Comparison of ENCODE assay signal across 27 cellular contexts in genomic region chr4:151519728-151520415, GRCh38.
"Had no signal": no experiment of that assay in that cellular context is flagged by ENCODE, and none has a peak within 500 bp of the region (broad histone marks: within the 10 kb centered on the region; RNA-seq: fewer than 3 reads in every experiment).

No MANE protein-coding gene starts in this region.

- DNase-seq: activated CD4-positive, alpha-beta memory T cell treated with anti-CD3 and anti-CD28 coated beads for 36 hours; activated CD4-positive, alpha-beta T cell treated with anti-CD3 and anti-CD28 coated beads for 36 hours; activated CD4-positive, alpha-beta T cell treated with anti-CD3 and anti-CD28 coated beads, Interleukin-2, amount 10 ng/mL, durations not matched to agents 7 days and 5 days; activated CD8-positive, alpha-beta memory T cell treated with anti-CD3 and anti-CD28 coated beads, Interleukin-2, amount 50 U/mL, for 4 hours; activated gamma-delta T cell treated with Interleukin-2 at 50 U/mL for 16 hours; activated naive CD4-positive, alpha-beta T cell treated with anti-CD3 and anti-CD28 coated beads for 36 hours; activated T-cell treated with anti-CD3 and anti-CD28 coated beads for 4 hours; activated T-cell treated with anti-CD3 and anti-CD28 coated beads, Interleukin-2, amount 50 U/mL, for 4 hours; adrenal gland; body of pancreas; IMR-90; NCI-H1092; NCI-H1436 treated with DMSO at 0.1 percent for 48 hours; NCI-H1694 treated with DMSO at 0.1 percent for 48 hours; NCI-H2029; NCI-H345; NCI-H524 treated with DMSO at 0.1 percent for 48 hours; NK-92 treated with Interleukin-12 subunit alpha and Interleukin-12 subunit beta, amount 100 ng/mL, for 24 hours; OCI-M1; Right ventricle myocardium superior; T1000 had no signal

- H3K36me3 Mint-ChIP-seq: activated CD4-positive, alpha-beta memory T cell treated with anti-CD3 and anti-CD28 coated beads for 36 hours; activated naive CD4-positive, alpha-beta T cell treated with anti-CD3 and anti-CD28 coated beads, Interleukin-2, amount 50 U/mL, for 72 hours; WTC11 had no signal

- H3K4me3 Mint-ChIP-seq: activated CD4-positive, alpha-beta memory T cell treated with anti-CD3 and anti-CD28 coated beads for 36 hours; activated CD4-positive, alpha-beta T cell treated with anti-CD3 and anti-CD28 coated beads for 36 hours; activated CD4-positive, alpha-beta T cell treated with anti-CD3 and anti-CD28 coated beads, Interleukin-2, amount 10 ng/mL, durations not matched to agents 7 days and 5 days; activated naive CD4-positive, alpha-beta T cell treated with anti-CD3 and anti-CD28 coated beads for 36 hours; activated T-cell treated with anti-CD3 and anti-CD28 coated beads, Interleukin-2, amount 50 U/mL, for 4 hours; activated T-helper 1 cell treated with anti-CD3 and anti-CD28 coated beads, Interleukin-12 subunit alpha, Interleukin-12 subunit beta, Interleukin-2, Interleukin-4 antibody, amounts not matched to agents 30 ng/mL and 10 ng/mL and 1 ng/mL, durations not matched to agents 14 hours and 24 hours and 36 hours; WTC11 had no signal

- H3K27ac Mint-ChIP-seq: activated CD4-positive, alpha-beta memory T cell treated with anti-CD3 and anti-CD28 coated beads for 36 hours; activated CD4-positive, alpha-beta T cell treated with anti-CD3 and anti-CD28 coated beads for 36 hours; activated CD4-positive, alpha-beta T cell treated with anti-CD3 and anti-CD28 coated beads, Interleukin-2, amount 10 ng/mL, durations not matched to agents 7 days and 5 days; activated naive CD4-positive, alpha-beta T cell treated with anti-CD3 and anti-CD28 coated beads for 36 hours; activated naive CD4-positive, alpha-beta T cell treated with anti-CD3 and anti-CD28 coated beads, Interleukin-2, amount 50 U/mL, for 72 hours; activated T-helper 1 cell treated with anti-CD3 and anti-CD28 coated beads, Interleukin-12 subunit alpha, Interleukin-12 subunit beta, Interleukin-2, Interleukin-4 antibody, amounts not matched to agents 30 ng/mL and 10 ng/mL and 1 ng/mL, durations not matched to agents 14 hours and 24 hours and 36 hours; WTC11 had no signal

- H3K36me3 ChIP-seq: adrenal gland, breast epithelium had no signal

- H3K4me1 ChIP-seq: adrenal gland, breast epithelium had no signal

- H3K27me3 Mint-ChIP-seq: activated CD4-positive, alpha-beta memory T cell treated with anti-CD3 and anti-CD28 coated beads for 36 hours; activated CD4-positive, alpha-beta T cell treated with anti-CD3 and anti-CD28 coated beads for 36 hours had no signal

- H3K27me3 ChIP-seq: adrenal gland, body of pancreas, breast epithelium had no signal

- H3K27ac ChIP-seq: adrenal gland, body of pancreas, breast epithelium, SK-N-MC had no signal

- H3K9me3 ChIP-seq: adrenal gland, body of pancreas, breast epithelium had no signal

- H3K9me3 Mint-ChIP-seq: activated CD4-positive, alpha-beta memory T cell treated with anti-CD3 and anti-CD28 coated beads for 36 hours; activated CD4-positive, alpha-beta T cell treated with anti-CD3 and anti-CD28 coated beads, Interleukin-2, amount 10 ng/mL, durations not matched to agents 7 days and 5 days; activated naive CD4-positive, alpha-beta T cell treated with anti-CD3 and anti-CD28 coated beads, Interleukin-2, amount 50 U/mL, for 72 hours; activated T-cell treated with anti-CD3 and anti-CD28 coated beads, Interleukin-2, amount 50 U/mL, for 4 hours; activated T-helper 1 cell treated with anti-CD3 and anti-CD28 coated beads, Interleukin-12 subunit alpha, Interleukin-12 subunit beta, Interleukin-2, Interleukin-4 antibody, amounts not matched to agents 30 ng/mL and 10 ng/mL and 1 ng/mL, durations not matched to agents 14 hours and 24 hours and 36 hours had no signal

- H3K4me3 ChIP-seq: adrenal gland, body of pancreas, breast epithelium, K562, SK-N-MC had no signal
